Comparison of ENCODE assay signal across 8 cellular contexts in the genomic region with DNA sequence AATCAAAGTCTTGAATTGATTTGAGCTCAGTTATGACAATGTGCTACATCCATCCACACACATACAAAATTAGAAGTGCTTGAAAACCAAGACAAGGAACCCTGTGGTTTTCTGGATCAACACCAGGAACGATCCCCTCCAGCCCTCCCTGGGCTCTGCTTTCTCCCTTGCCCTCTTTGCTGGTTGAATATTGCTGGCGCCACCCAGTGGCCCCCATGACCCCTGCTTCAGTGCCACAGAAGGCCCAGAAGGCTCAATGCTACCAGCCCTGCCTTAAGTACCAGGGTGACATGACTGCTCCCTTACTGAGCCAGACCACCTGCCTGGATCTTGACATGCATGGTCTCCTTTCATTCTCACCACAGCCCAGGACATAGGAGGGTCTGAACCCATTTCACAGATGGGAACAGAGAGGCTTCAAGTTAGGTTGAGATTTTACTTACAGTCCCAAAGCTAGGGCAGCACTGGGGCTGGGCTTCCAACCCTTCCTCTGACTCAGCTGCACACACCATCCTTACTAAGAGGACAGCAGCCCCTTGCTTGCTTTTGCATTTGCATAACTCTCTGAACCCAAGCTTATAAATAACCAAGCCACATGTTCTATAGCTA. TPM values are rescaled to one million over a fixed set of nuclear protein-coding genes. Genes with fewer than 3 reads are reported as not detected.
DNase-seq lines count a peak whose midpoint lies in the region; ATAC-seq, FAIRE-seq and TF ChIP-seq lines count a peak whose summit lies in the region.

No MANE protein-coding gene starts in this region.

- CTCF ChIA-PET in activated naive CD4-positive, alpha-beta T cell treated with anti-CD3 and anti-CD28 coated beads for 36 hours (lab: Charles Lee) = interaction anchor here (0.6 to 7.5 kb wide), 14 partner anchors 9 to 747 kb away, joined by 3 to 97 read pairs (median 4); partner anchors contain the start of gene IL12A

- no peak overlapping the region for H3K27ac Mint-ChIP-seq in activated naive CD4-positive, alpha-beta T cell treated with anti-CD3 and anti-CD28 coated beads for 36 hours
- peak overlapping the region in 1 of 2 donors; percentile 38 for H3K27ac Mint-ChIP-seq in stimulated activated naive CD8-positive, alpha-beta T cell treated with anti-CD3 and anti-CD28 coated beads, Interleukin-15, amount 100 ng/mL, for 72 hours

- FAIRE-seq in RCC 7860 (lab: Jason Lieb, UNC) = no peak

- no peaks in the 10 kb centered on the region for H3K27me3 Mint-ChIP-seq in activated naive CD4-positive, alpha-beta T cell treated with anti-CD3 and anti-CD28 coated beads for 36 hours (ENCODE audit: low read depth)
- H3K27me3 Mint-ChIP-seq in stimulated activated naive CD8-positive, alpha-beta T cell treated with anti-CD3 and anti-CD28 coated beads, Interleukin-15, amount 100 ng/mL, for 72 hours = no peaks in the 10 kb centered on the region

- H3K4me3 ChIP-seq in astrocyte of the spinal cord (ENCODE audit: low read depth, low read length) = no peak overlapping the region

- H3K36me3 Mint-ChIP-seq in activated naive CD4-positive, alpha-beta T cell treated with anti-CD3 and anti-CD28 coated beads for 36 hours (ENCODE audit: low read depth) = no peaks in the 10 kb centered on the region

- no peaks in the 10 kb centered on the region for H3K4me1 Mint-ChIP-seq in activated naive CD4-positive, alpha-beta T cell treated with anti-CD3 and anti-CD28 coated beads for 36 hours (ENCODE audit: low read depth)
- H3K4me1 Mint-ChIP-seq in stimulated activated naive CD8-positive, alpha-beta T cell treated with anti-CD3 and anti-CD28 coated beads, Interleukin-15, amount 100 ng/mL, for 72 hours = no peaks in the 10 kb centered on the region

- peak; percentile 63 for TF ChIP-seq CTCF in astrocyte of the spinal cord (IDR thresholded peaks at IDR 0.05; ENCODE audit: low read depth, low read length)

- H3K9me3 Mint-ChIP-seq in activated naive CD4-positive, alpha-beta T cell treated with anti-CD3 and anti-CD28 coated beads for 36 hours = no peaks in the 10 kb centered on the region
- H3K9me3 Mint-ChIP-seq in stimulated activated naive CD8-positive, alpha-beta T cell treated with anti-CD3 and anti-CD28 coated beads, Interleukin-15, amount 100 ng/mL, for 72 hours = no peaks in the 10 kb centered on the region

- in situ Hi-C loops in astrocyte of the spinal cord (cut with HindIII; ENCODE audit: low sequenced_read_pairs) = no loop called here

- H3K4me3 Mint-ChIP-seq in activated naive CD4-positive, alpha-beta T cell treated with anti-CD3 and anti-CD28 coated beads for 36 hours = no peak overlapping the region
- no peak overlapping the region for H3K4me3 Mint-ChIP-seq in stimulated activated naive CD8-positive, alpha-beta T cell treated with anti-CD3 and anti-CD28 coated beads, Interleukin-15, amount 100 ng/mL, for 72 hours

- peak; percentile 82 for ATAC-seq in GM21723 (IDR thresholded peaks at IDR 0.05; ENCODE audit: unreplicated experiment)
- ATAC-seq in stimulated activated naive CD8-positive, alpha-beta T cell treated with anti-CD3 and anti-CD28 coated beads, Interleukin-15, amount 100 ng/mL, for 72 hours = peak; percentile 86

- intact Hi-C loops in activated naive CD4-positive, alpha-beta T cell treated with anti-CD3 and anti-CD28 coated beads for 36 hours (cut with micrococcal nuclease) = loop anchor here (1.0 to 5.0 kb wide), 4 partner anchors 15 to 1156 kb away; partner anchors contain the start of gene IL12A

- DNase-seq in activated naive CD4-positive, alpha-beta T cell treated with anti-CD3 and anti-CD28 coated beads for 36 hours = peak; percentile 62
- no peak for DNase-seq in activated naive CD4-positive, alpha-beta T cell (lab: John Stamatoyannopoulos, UW)
- peak; percentile 67 for DNase-seq in HT-29 (ENCODE audit: low spot score)
- DNase-seq in RCC 7860 (ENCODE audit: low spot score) = peak; percentile 51
- DNase-seq in astrocyte of the spinal cord (ENCODE audit: low read depth, low spot score) = peak; percentile 54
- peak; percentile 45 for DNase-seq in kidney glomerular epithelial cell (lab: John Stamatoyannopoulos, UW)
- DNase-seq in stimulated activated naive CD8-positive, alpha-beta T cell treated with anti-CD3 and anti-CD28 coated beads, Interleukin-15, amount 100 ng/mL, for 72 hours = peak; percentile 30 to 36

RNA-seq across cellular contexts. Expression of gene IL12A, which starts 15.0 kb away (rescaled TPM):
- not detected for total RNA-seq in activated naive CD4-positive, alpha-beta T cell treated with anti-CD3 and anti-CD28 coated beads for 36 hours
- 0.34 TPM in 1 of 2 replicates, not detected in the other for total RNA-seq in HT-29 (2014; rRNA removed; shearing (Covaris generic))

Comparison
In these comparisons a context has a peak if more than half of its experiments do, and no peak if none do; other contexts are left out.
1. DNase-seq: peak in activated naive CD4-positive, alpha-beta T cell treated with anti-CD3 and anti-CD28 coated beads for 36 hours (single experiment), HT-29 (single experiment), RCC 7860 (single experiment), astrocyte of the spinal cord (single experiment), kidney glomerular epithelial cell (single experiment) and stimulated activated naive CD8-positive, alpha-beta T cell treated with anti-CD3 and anti-CD28 coated beads, Interleukin-15, amount 100 ng/mL, for 72 hours (2 of 2); none in activated naive CD4-positive, alpha-beta T cell (0 of 4).